In the genomic region with DNA sequence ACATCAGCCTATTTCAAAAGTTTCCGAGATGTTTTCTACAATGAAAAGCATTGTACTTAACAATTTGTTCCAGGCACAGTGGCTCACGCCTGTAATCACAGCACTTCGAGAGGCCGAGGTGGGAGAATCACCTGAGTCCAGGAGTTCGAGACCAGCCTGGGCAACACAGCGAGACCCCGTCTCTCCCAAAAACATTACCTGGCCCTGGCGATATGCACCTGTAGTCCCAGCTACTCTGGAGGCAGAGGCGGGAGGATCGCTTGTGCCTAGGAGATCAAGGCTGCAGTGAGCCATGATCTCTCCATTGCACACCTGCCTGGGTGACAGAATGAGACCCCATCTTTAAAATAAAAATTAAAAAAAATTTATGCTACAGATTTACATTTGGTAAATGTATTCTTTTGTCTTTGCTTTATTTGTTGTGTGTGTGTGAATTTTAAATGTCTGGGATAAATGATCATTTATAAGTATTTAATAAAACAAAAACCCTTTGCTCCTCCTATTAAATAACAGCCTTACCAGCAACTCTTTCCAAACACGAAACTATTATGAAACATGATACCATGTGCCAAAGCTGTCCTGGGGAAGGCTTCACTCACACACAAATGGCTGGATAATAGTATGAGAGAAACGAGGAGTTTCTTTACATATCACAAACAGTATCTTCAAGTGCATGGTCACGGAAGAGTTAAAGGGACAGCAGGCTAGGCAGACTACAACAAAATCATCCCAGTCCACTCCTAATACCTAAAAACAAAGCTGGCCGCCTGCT, we compare ENCODE assay signal across 1 cellular context.
TF ChIP-seq lines count a peak whose summit lies in the region.

No MANE protein-coding gene starts in this region.

TF ChIP-seq in HEK293, 187 proteins besides CTCF, POLR2A, EP300 and RAD21 (continued from another document):
- TF ChIP-seq, protein P1, sequence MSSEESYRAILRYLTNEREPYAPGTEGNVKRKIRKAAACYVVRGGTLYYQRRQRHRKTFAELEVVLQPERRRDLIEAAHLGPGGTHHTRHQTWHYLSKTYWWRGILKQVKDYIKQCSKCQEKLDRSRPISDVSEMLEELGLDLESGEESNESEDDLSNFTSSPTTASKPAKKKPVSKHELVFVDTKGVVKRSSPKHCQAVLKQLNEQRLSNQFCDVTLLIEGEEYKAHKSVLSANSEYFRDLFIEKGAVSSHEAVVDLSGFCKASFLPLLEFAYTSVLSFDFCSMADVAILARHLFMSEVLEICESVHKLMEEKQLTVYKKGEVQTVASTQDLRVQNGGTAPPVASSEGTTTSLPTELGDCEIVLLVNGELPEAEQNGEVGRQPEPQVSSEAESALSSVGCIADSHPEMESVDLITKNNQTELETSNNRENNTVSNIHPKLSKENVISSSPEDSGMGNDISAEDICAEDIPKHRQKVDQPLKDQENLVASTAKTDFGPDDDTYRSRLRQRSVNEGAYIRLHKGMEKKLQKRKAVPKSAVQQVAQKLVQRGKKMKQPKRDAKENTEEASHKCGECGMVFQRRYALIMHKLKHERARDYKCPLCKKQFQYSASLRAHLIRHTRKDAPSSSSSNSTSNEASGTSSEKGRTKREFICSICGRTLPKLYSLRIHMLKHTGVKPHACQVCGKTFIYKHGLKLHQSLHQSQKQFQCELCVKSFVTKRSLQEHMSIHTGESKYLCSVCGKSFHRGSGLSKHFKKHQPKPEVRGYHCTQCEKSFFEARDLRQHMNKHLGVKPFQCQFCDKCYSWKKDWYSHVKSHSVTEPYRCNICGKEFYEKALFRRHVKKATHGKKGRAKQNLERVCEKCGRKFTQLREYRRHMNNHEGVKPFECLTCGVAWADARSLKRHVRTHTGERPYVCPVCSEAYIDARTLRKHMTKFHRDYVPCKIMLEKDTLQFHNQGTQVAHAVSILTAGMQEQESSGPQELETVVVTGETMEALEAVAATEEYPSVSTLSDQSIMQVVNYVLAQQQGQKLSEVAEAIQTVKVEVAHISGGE (tag by site-specific recombination; conservative IDR thresholded peaks at IDR 0.05; ENCODE audit: low read depth) = 0 out of 2 replicates have a peak, but pooled peaks have one; percentile 34
- TF ChIP-seq ZNF660 (tag by site-specific recombination; IDR thresholded peaks at IDR 0.05) = 0 out of 2 replicates have a peak, but pooled peaks have one; percentile 49
